20 cellular contexts compared by ENCODE assay signal in genomic region chr17:78904371-78904770, GRCh38. TPM values are rescaled to one million over a fixed set of nuclear protein-coding genes. Genes with fewer than 3 reads are reported as not detected.
"Had no signal": no experiment of that assay in that cellular context is flagged by ENCODE, and none has a peak within 500 bp of the region (broad histone marks: within the 10 kb centered on the region; RNA-seq: fewer than 3 reads in every experiment).

No MANE protein-coding gene starts in this region.

- H3K4me1 ChIP-seq: right lobe of liver had no signal

- H3K27me3 ChIP-seq: ascending aorta, esophagus muscularis mucosa, gastrocnemius medialis, right lobe of liver, tibial artery had no signal

- DNase-seq: activated B cell treated with CpG ODN at 0.5 μM for 24 hours; activated CD4-positive, alpha-beta T cell treated with anti-CD3 and anti-CD28 coated beads for 36 hours; activated CD4-positive, alpha-beta T cell treated with anti-CD3 and anti-CD28 coated beads, Interleukin-2, amount 50 U/mL, for 4 hours; activated CD8-positive, alpha-beta memory T cell treated with anti-CD3 and anti-CD28 coated beads for 24 hours; activated CD8-positive, alpha-beta memory T cell treated with anti-CD3 and anti-CD28 coated beads, Interleukin-2, amount 50 U/mL, for 4 hours; activated T-cell treated with anti-CD3 and anti-CD28 coated beads, Interleukin-2, amount 50 U/mL, for 24 hours; central memory CD4-positive, alpha-beta T cell; gastrocnemius medialis; head of caudate nucleus; left colon; lower lobe of right lung; naive thymus-derived CD8-positive, alpha-beta T cell; right lobe of liver; stimulated activated CD4-positive, alpha-beta T cell treated with anti-CD3 and anti-CD28 coated beads, Interleukin-1b, Interleukin-23, amount 100 ng/mL, for 48 hours; T-helper 17 cell; tibial artery had no signal

- H3K4me3 ChIP-seq: ascending aorta, esophagus muscularis mucosa, gastrocnemius medialis, lower lobe of right lung, right lobe of liver, skin epidermis, tibial artery had no signal

- H3K9me3 ChIP-seq: ascending aorta, esophagus muscularis mucosa, gastrocnemius medialis, lower lobe of right lung, right lobe of liver, tibial artery had no signal

- ATAC-seq: gastrocnemius medialis; left colon; lower lobe of right lung; naive thymus-derived CD8-positive, alpha-beta T cell; right lobe of liver had no signal

- H3K36me3 ChIP-seq: gastrocnemius medialis, right lobe of liver had no signal

- H3K27ac ChIP-seq: ascending aorta, gastrocnemius medialis, lower lobe of right lung, right lobe of liver had no signal

RNA-seq across cellular contexts. Expression of gene CEP295NL, which starts 1.4 kb away (rescaled TPM):
- total RNA-seq: activated CD4-positive, alpha-beta T cell treated with anti-CD3 and anti-CD28 coated beads for 36 hours; activated T-helper 17 cell treated with anti-CD3 and anti-CD28 coated beads, Interleukin-2, amount 50 U/mL, for 72 hours had no signal
- polyA plus RNA-seq: naive thymus-derived CD8-positive, alpha-beta T cell had no signal
